ENCODE assay signal across 8 cellular contexts in genomic region chr21:31785237-31786163, GRCh38. TPM values are rescaled to one million over a fixed set of nuclear protein-coding genes. Genes with fewer than 3 reads are reported as not detected.
A peak's percentile ranks its signal among the peaks of the same experiment; 100 is the strongest.
DNase-seq lines count a peak whose midpoint lies in the region; ATAC-seq and TF ChIP-seq lines count a peak whose summit lies in the region.
"Not testable (repeated sequence)": the region's sequence is repeated elsewhere in the genome, so short reads cannot be mapped to it uniquely, and the experiment has no call there.

No MANE protein-coding gene starts in this region.

- H3K4me1 Mint-ChIP-seq in activated CD4-positive, alpha-beta T cell treated with anti-CD3 and anti-CD28 coated beads, Interleukin-2, amount 10 ng/mL, durations not matched to agents 7 days and 5 days = not testable (repeated sequence)
- peaks cover 12% of the 10 kb centered on the region for H3K4me1 Mint-ChIP-seq in chondrocyte (ENCODE audit: low read depth)

- not testable (repeated sequence) for H3K36me3 ChIP-seq in iPS DF 6.9 (ENCODE audit: control insufficient read depth, insufficient read depth, low read length); upper lobe of left lung

- not testable (repeated sequence) for H3K27me3 Mint-ChIP-seq in activated CD4-positive, alpha-beta T cell treated with anti-CD3 and anti-CD28 coated beads, Interleukin-2, amount 10 ng/mL, durations not matched to agents 7 days and 5 days; chondrocyte (ENCODE audit: low read depth)

- POLR2A ChIA-PET in activated CD4-positive, alpha-beta T cell treated with anti-CD3 and anti-CD28 coated beads, Interleukin-2, amount 10 ng/mL, durations not matched to agents 7 days and 5 days (lab: Charles Lee) = not testable (repeated sequence)

- TF ChIP-seq CTCF in LNCAP (IDR thresholded peaks at IDR 0.05) (peak; percentile 80), chondrocyte (IDR thresholded peaks at IDR 0.05) (peak; percentile 87), upper lobe of left lung (IDR thresholded peaks at IDR 0.05) (peak; percentile 50 to 80 (median 66))

- WGBS in iPS DF 6.9 (ENCODE audit: insufficient coverage, insufficient read length) = no CpG with 5 or more reads among the region's 11 CpGs
- 55 to 56% methylated on average over 11 of the region's 11 CpGs for WGBS in upper lobe of left lung, 2 donors

- H3K4me3 Mint-ChIP-seq in activated CD4-positive, alpha-beta T cell treated with anti-CD3 and anti-CD28 coated beads, Interleukin-2, amount 10 ng/mL, durations not matched to agents 7 days and 5 days; chondrocyte (ENCODE audit: unreplicated experiment): not testable (repeated sequence)

- not testable (repeated sequence) for H3K4me1 ChIP-seq in iPS DF 6.9 (ENCODE audit: control insufficient read depth, insufficient read depth, low read length)
- peaks cover 0 to 14% (median 5%) of the 10 kb centered on the region in 4 donors for H3K4me1 ChIP-seq in upper lobe of left lung

- CTCF ChIA-PET in activated CD4-positive, alpha-beta T cell treated with anti-CD3 and anti-CD28 coated beads, Interleukin-2, amount 10 ng/mL, durations not matched to agents 7 days and 5 days (lab: Charles Lee) = interaction anchor here (0.6 kb wide), 1 partner anchor 1920 kb away, joined by 3 read pairs; no protein-coding TSS in a partner anchor

- not testable (repeated sequence) for TF ChIP-seq EP300 in upper lobe of left lung (IDR thresholded peaks at IDR 0.05)

- H3K9me3 Mint-ChIP-seq in activated CD4-positive, alpha-beta T cell treated with anti-CD3 and anti-CD28 coated beads, Interleukin-2, amount 10 ng/mL, durations not matched to agents 7 days and 5 days; chondrocyte (ENCODE audit: low read depth): not testable (repeated sequence)

- not testable (repeated sequence) for H3K27ac ChIP-seq in iPS DF 6.9 (ENCODE audit: low read length); upper lobe of left lung

- not testable (repeated sequence) for H3K36me3 Mint-ChIP-seq in activated CD4-positive, alpha-beta T cell treated with anti-CD3 and anti-CD28 coated beads, Interleukin-2, amount 10 ng/mL, durations not matched to agents 7 days and 5 days (ENCODE audit: low read depth); chondrocyte (ENCODE audit: low read depth)

- not testable (repeated sequence) for H3K27ac Mint-ChIP-seq in activated CD4-positive, alpha-beta T cell treated with anti-CD3 and anti-CD28 coated beads, Interleukin-2, amount 10 ng/mL, durations not matched to agents 7 days and 5 days; chondrocyte (ENCODE audit: unreplicated experiment)

- not testable (repeated sequence) for H3K27me3 ChIP-seq in iPS DF 6.9 (ENCODE audit: control insufficient read depth, insufficient read depth, low read length); upper lobe of left lung

- H3K4me3 ChIP-seq in iPS DF 6.9 (ENCODE audit: low read length); upper lobe of left lung: not testable (repeated sequence)

- not testable (repeated sequence) for H3K9me3 ChIP-seq in iPS DF 6.9 (ENCODE audit: control insufficient read depth, insufficient read depth, low read length); upper lobe of left lung

- ATAC-seq in upper lobe of left lung (ENCODE audit: low FRiP score in 2 of 2) = peak; percentile 85 to 87

- TF ChIP-seq POLR2A in upper lobe of left lung (IDR thresholded peaks at IDR 0.05) = not testable (repeated sequence)

- peak; percentile 59 for DNase-seq in ELF-1 (ENCODE audit: low read depth, low spot score)
- DNase-seq in NOMO-1 (lab: John Stamatoyannopoulos, UW; ENCODE audit: unreplicated experiment in 2 of 2) = peak; percentile 42 to 66
- peak; percentile 58 for DNase-seq in activated CD4-positive, alpha-beta T cell treated with anti-CD3 and anti-CD28 coated beads, Interleukin-2, amount 10 ng/mL, durations not matched to agents 7 days and 5 days
- DNase-seq in chondrocyte (ENCODE audit: low spot score) = not testable (repeated sequence)
- DNase-seq in iPS DF 6.9 (ENCODE audit: low read depth, low spot score) = peak; percentile 52
- DNase-seq in putamen (ENCODE audit: low spot score) = peak; percentile 72
- DNase-seq in upper lobe of left lung = peak in 1 of 2 donors; percentile 70

RNA-seq across cellular contexts. Expression of gene SCAF4, which starts 53.6 kb away (rescaled TPM):
- 10 to 100 TPM; 55.6 to 64.2 TPM for total RNA-seq in activated CD4-positive, alpha-beta T cell treated with anti-CD3 and anti-CD28 coated beads, Interleukin-2, amount 10 ng/mL, durations not matched to agents 7 days and 5 days
- total RNA-seq in chondrocyte = 22.0 to 28.0 TPM (median 23.1 TPM) in 3 replicates
- 10 to 100 TPM; 21.3 to 36.7 (median 29.4) TPM for total RNA-seq in upper lobe of left lung
